In the genomic region with DNA sequence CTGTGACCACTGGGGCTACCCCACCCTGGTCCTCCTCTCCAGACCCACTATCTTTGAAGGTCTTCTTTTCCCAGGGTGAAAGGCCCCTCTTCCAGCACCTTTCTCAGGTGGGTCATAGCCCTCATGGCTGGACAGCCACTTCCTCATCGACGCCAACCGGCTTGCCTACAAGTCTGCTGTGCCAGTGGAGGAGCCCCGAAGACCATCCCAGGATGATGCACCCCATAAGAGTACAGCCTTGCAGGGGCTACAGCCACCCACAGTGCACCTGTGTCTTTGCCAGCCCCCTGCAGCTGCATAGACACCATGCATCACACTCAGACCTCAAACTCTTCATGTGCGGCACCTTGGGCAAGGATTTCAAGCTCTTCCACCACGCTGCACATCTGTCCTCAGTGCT, we compare ENCODE assay signal across 1 cellular context.
TF ChIP-seq lines count a peak whose summit lies in the region.

No MANE protein-coding gene starts in this region.

TF ChIP-seq in HepG2, 621 proteins besides CTCF, POLR2A, EP300 and RAD21:
- TF ChIP-seq SIX4 (CRISPR knock-in tag; IDR thresholded peaks at IDR 0.05): no peak
- TF ChIP-seq ZNF143 (CRISPR knock-in tag; IDR thresholded peaks at IDR 0.05): no peak
- TF ChIP-seq, protein P1, sequence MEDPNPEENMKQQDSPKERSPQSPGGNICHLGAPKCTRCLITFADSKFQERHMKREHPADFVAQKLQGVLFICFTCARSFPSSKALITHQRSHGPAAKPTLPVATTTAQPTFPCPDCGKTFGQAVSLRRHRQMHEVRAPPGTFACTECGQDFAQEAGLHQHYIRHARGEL (CRISPR knock-in tag; IDR thresholded peaks at IDR 0.05): no peak
- no peak for TF ChIP-seq RFXAP (CRISPR knock-in tag; IDR thresholded peaks at IDR 0.05; ENCODE audit: borderline replicate concordance)
- TF ChIP-seq NFATC3 (CRISPR knock-in tag; IDR thresholded peaks at IDR 0.05): no peak
- no peak for TF ChIP-seq ZNF101 (CRISPR knock-in tag; IDR thresholded peaks at IDR 0.05; ENCODE audit: borderline replicate concordance, low read depth)
- TF ChIP-seq SMARCE1 (IDR thresholded peaks at IDR 0.05; ENCODE audit: borderline replicate concordance): no peak
- no peak for TF ChIP-seq FOXO1 (CRISPR knock-in tag; IDR thresholded peaks at IDR 0.05)
- no peak for TF ChIP-seq KAT8 (CRISPR knock-in tag; IDR thresholded peaks at IDR 0.05)
- TF ChIP-seq FOXK2 (IDR thresholded peaks at IDR 0.05): no peak
- TF ChIP-seq ZNF670 (CRISPR knock-in tag; IDR thresholded peaks at IDR 0.05; ENCODE audit: borderline replicate concordance): no peak
- no peak for TF ChIP-seq SOX6 (IDR thresholded peaks at IDR 0.05)
- no peak for TF ChIP-seq SOX6 (CRISPR knock-in tag; IDR thresholded peaks at IDR 0.05)
- TF ChIP-seq, protein P2, sequence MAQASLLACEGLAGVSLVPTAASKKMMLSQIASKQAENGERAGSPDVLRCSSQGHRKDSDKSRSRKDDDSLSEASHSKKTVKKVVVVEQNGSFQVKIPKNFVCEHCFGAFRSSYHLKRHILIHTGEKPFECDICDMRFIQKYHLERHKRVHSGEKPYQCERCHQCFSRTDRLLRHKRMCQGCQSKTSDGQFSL (CRISPR knock-in tag; IDR thresholded peaks at IDR 0.05): no peak
- TF ChIP-seq, protein P3, sequence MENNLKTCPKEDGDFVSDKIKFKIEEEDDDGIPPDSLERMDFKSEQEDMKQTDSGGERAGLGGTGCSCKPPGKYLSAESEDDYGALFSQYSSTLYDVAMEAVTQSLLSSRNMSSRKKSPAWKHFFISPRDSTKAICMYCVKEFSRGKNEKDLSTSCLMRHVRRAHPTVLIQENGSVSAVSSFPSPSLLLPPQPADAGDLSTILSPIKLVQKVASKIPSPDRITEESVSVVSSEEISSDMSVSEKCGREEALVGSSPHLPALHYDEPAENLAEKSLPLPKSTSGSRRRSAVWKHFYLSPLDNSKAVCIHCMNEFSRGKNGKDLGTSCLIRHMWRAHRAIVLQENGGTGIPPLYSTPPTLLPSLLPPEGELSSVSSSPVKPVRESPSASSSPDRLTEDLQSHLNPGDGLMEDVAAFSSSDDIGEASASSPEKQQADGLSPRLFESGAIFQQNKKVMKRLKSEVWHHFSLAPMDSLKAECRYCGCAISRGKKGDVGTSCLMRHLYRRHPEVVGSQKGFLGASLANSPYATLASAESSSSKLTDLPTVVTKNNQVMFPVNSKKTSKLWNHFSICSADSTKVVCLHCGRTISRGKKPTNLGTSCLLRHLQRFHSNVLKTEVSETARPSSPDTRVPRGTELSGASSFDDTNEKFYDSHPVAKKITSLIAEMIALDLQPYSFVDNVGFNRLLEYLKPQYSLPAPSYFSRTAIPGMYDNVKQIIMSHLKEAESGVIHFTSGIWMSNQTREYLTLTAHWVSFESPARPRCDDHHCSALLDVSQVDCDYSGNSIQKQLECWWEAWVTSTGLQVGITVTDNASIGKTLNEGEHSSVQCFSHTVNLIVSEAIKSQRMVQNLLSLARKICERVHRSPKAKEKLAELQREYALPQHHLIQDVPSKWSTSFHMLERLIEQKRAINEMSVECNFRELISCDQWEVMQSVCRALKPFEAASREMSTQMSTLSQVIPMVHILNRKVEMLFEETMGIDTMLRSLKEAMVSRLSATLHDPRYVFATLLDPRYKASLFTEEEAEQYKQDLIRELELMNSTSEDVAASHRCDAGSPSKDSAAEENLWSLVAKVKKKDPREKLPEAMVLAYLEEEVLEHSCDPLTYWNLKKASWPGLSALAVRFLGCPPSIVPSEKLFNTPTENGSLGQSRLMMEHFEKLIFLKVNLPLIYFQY (CRISPR knock-in tag; IDR thresholded peaks at IDR 0.05; ENCODE audit: borderline replicate concordance): no peak
- TF ChIP-seq, protein P4, sequence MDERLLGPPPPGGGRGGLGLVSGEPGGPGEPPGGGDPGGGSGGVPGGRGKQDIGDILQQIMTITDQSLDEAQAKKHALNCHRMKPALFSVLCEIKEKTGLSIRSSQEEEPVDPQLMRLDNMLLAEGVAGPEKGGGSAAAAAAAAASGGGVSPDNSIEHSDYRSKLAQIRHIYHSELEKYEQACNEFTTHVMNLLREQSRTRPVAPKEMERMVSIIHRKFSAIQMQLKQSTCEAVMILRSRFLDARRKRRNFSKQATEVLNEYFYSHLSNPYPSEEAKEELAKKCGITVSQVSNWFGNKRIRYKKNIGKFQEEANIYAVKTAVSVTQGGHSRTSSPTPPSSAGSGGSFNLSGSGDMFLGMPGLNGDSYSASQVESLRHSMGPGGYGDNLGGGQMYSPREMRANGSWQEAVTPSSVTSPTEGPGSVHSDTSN (CRISPR knock-in tag; IDR thresholded peaks at IDR 0.05): no peak
- no peak for TF ChIP-seq SNAI1 (CRISPR knock-in tag; IDR thresholded peaks at IDR 0.05; ENCODE audit: borderline replicate concordance)
- no peak for TF ChIP-seq ZNF256 (CRISPR knock-in tag; conservative IDR thresholded peaks at IDR 0.05)
- no peak for TF ChIP-seq ZIK1 (CRISPR knock-in tag; IDR thresholded peaks at IDR 0.05; ENCODE audit: borderline replicate concordance, low read depth)
- TF ChIP-seq IKZF4 (CRISPR knock-in tag; IDR thresholded peaks at IDR 0.05; ENCODE audit: borderline replicate concordance, low read depth, not compliant biosample characterization): no peak
